ENCODE assay signal across 14 cellular contexts in the genomic region with DNA sequence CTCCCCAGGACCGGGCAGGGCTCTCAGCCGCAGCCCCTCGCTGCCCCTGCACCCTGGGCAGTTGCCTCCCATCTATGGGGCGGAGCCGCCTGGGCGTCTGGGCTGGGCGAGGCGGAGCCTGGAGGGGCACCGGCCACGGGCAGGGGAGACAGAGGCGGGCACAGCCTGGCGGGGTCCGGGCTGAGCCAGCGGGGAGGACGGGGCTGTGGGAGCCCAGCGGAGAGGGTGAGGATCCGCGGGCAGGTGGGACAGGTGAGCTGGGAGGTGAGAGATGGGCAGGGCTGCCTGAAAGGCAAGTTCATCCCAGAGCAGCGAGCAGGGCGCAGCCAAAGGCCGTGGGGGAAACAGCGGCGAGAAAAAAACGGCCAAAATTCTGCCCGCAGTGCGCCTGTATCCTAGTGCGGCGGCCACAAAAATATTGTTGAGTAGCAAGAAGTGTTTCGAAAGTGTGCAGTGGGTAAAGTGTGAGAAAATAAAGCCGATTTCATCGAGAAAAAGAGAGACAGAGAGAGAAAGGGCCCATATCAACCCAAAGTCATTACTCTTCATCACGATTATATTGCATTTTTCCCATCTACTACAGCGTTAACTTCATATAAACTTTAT. TPM values are rescaled to one million over a fixed set of nuclear protein-coding genes. Genes with fewer than 3 reads are reported as not detected.
"Had no signal": no experiment of that assay in that cellular context is flagged by ENCODE, and none has a peak within 500 bp of the region (broad histone marks: within the 10 kb centered on the region; RNA-seq: fewer than 3 reads in every experiment).

No MANE protein-coding gene starts in this region.

RNA-seq across cellular contexts. Expression of a gene that starts 5.8 kb away (rescaled TPM):
- total RNA-seq: activated naive CD4-positive, alpha-beta T cell treated with anti-CD3 and anti-CD28 coated beads for 36 hours; ascending aorta; dermis blood vessel endothelial cell; foreskin keratinocyte; glomerular endothelial cell; myocyte; T-cell had no signal
- polyA plus RNA-seq: foreskin keratinocyte, neural cell had no signal

RNA-seq across cellular contexts. Expression of a gene that starts 14.3 kb away (rescaled TPM):
- total RNA-seq: activated naive CD4-positive, alpha-beta T cell treated with anti-CD3 and anti-CD28 coated beads for 36 hours; ascending aorta; dermis blood vessel endothelial cell; foreskin keratinocyte; glomerular endothelial cell; liver; myocyte; occipital lobe; right lobe of liver; T-cell; testis had no signal
- polyA plus RNA-seq: adipose tissue, esophagus, foreskin keratinocyte, liver, neural cell had no signal

RNA-seq across cellular contexts. Expression of a gene that starts 37.5 kb away (rescaled TPM):
- total RNA-seq: activated naive CD4-positive, alpha-beta T cell treated with anti-CD3 and anti-CD28 coated beads for 36 hours; ascending aorta; dermis blood vessel endothelial cell; foreskin keratinocyte; glomerular endothelial cell; myocyte; occipital lobe; T-cell; testis had no signal
- polyA plus RNA-seq: foreskin keratinocyte, neural cell had no signal

RNA-seq across cellular contexts. Expression of a gene that starts 46.6 kb away (rescaled TPM):
- total RNA-seq: activated naive CD4-positive, alpha-beta T cell treated with anti-CD3 and anti-CD28 coated beads for 36 hours; dermis blood vessel endothelial cell; foreskin keratinocyte; glomerular endothelial cell; myocyte had no signal
- polyA plus RNA-seq: foreskin keratinocyte, neural cell had no signal
